In the genomic region with DNA sequence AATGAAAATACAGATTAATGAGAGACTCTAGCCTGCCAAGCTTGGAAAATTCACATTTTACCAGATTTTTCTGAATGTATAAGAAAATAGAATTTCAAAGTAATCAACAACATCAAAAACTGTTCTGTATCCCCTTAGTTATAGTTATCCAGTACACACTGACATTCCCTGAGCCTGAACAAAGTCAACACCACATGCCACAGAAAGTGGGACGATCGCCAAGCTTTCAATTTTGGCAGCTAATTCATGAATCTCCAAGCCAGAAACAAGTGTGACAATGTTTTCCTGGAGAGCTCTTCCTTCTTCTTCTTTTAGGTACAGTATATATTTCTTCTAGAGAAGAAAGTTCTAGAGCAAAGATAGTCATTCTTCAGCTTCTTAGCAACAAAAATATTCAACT, we compare ENCODE assay signal across 9 cellular contexts.
A peak's percentile ranks its signal among the peaks of the same experiment; 100 is the strongest.
DNase-seq lines count a peak whose midpoint lies in the region; ATAC-seq and TF ChIP-seq lines count a peak whose summit lies in the region.
"Had no signal": no experiment of that assay in that cellular context is flagged by ENCODE, and none has a peak within 500 bp of the region (broad histone marks: within the 10 kb centered on the region; RNA-seq: fewer than 3 reads in every experiment).

No MANE protein-coding gene starts in this region.

- intact Hi-C loops in thyroid gland (cut with DNase I) = no loop called here

- ATAC-seq in HG02798 (IDR thresholded peaks at IDR 0.05; ENCODE audit: poor library complexity, unreplicated experiment) (no peak), GM18858 (IDR thresholded peaks at IDR 0.05; ENCODE audit: unreplicated experiment) (no peak)
- ATAC-seq: SK-N-SH treated with all-trans-retinoic acid at 6 μM for 48 hours had no signal

- H3K4me3 ChIP-seq in right atrium auricular region (no peak overlapping the region), thyroid gland (replicated peaks in 1 of 3) (no peak overlapping the region)

- H3K4me1 ChIP-seq in right atrium auricular region (peaks cover 0 to 11% of the 10 kb centered on the region in 2 donors), thyroid gland (peaks cover 5 to 8% of the 10 kb centered on the region in 2 donors)

- 7 to 16% methylated on average over 2 of the region's 2 CpGs for WGBS in thyroid gland, 2 donors

- TF ChIP-seq CTCF in right atrium auricular region (IDR thresholded peaks at IDR 0.05) = no peak
- TF ChIP-seq CTCF in thyroid gland (IDR thresholded peaks at IDR 0.05) = no peak

- peak; percentile 73 for DNase-seq in NCI-H1092 (lab: John Stamatoyannopoulos, UW)
- DNase-seq in amygdala (lab: John Stamatoyannopoulos, UW) = peak in 42 of 56 donors; percentile 1 to 81 (median 29)
- peak; percentile 78 for DNase-seq in right atrium auricular region (ENCODE audit: low spot score)
- DNase-seq in thyroid gland = peak; percentile 88 to 93
- no peak for DNase-seq in HT-29 (ENCODE audit: low spot score)
- DNase-seq: activated naive CD8-positive, alpha-beta T cell treated with anti-CD3 and anti-CD28 coated beads, Interleukin-2, amount 10 ng/mL, durations not matched to agents 7 days and 5 days had no signal

- no peak for TF ChIP-seq POLR2A in thyroid gland (IDR thresholded peaks at IDR 0.05)

- H3K9me3 ChIP-seq in right atrium auricular region (no peaks in the 10 kb centered on the region), thyroid gland (no peaks in the 10 kb centered on the region)

- H3K27ac ChIP-seq in right atrium auricular region (no peak overlapping the region), thyroid gland (peak overlapping the region in 2 of 3 donors; percentile 13 to 31)

- H3K36me3 ChIP-seq in right atrium auricular region (no peaks in the 10 kb centered on the region), thyroid gland (no peaks in the 10 kb centered on the region)

- no peaks in the 10 kb centered on the region for H3K27me3 ChIP-seq in right atrium auricular region
- H3K27me3 ChIP-seq in thyroid gland = no peaks in the 10 kb centered on the region

Comparison
In these comparisons a context has a peak if more than half of its experiments do, and no peak if none do; other contexts are left out.
1. H3K27ac ChIP-seq: peak in thyroid gland (2 of 3); none in right atrium auricular region (0 of 2).